In the genomic region with DNA sequence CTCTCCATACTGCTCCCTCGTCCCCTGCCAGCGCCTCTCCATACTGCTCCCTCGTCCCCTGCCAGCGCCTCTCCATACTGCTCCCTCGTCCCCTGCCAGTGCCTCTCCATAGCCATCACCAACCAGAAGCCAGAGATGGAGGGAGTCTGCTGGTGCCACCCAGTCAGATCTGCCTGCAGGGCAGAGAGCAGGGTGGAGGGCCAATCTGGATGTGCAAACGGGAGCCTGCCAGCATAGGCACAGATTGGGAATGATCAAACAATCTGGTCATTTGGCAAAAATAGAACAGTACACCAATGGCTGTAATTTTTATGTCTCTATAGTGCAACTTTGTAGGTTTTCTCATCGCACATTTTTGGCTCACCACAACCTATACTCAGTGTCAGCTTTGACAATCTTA, we compare ENCODE assay signal across 14 cellular contexts.
DNase-seq lines count a peak whose midpoint lies in the region; ATAC-seq, FAIRE-seq and TF ChIP-seq lines count a peak whose summit lies in the region.
"Had no signal": no experiment of that assay in that cellular context is flagged by ENCODE, and none has a peak within 500 bp of the region (broad histone marks: within the 10 kb centered on the region; RNA-seq: fewer than 3 reads in every experiment).

No MANE protein-coding gene starts in this region.

- H3K4me2 ChIP-seq in BLaER1 treated with 17β-estradiol and CSF1 and Interleukin-3, amounts not matched to agents 10 nM and 100 nM, result peak overlapping the region; percentile 85 to 98 (median 89)
- peak overlapping the region; percentile 76 for H3K4me2 ChIP-seq in SU-DHL-6 (ENCODE audit: low read depth, low read length, poor library complexity, severe bottlenecking)

- intact Hi-C loops in CD4-positive, alpha-beta memory T cell (cut with micrococcal nuclease), result loop anchor here (1.0 kb wide), 1 partner anchor 49 kb away; no protein-coding TSS in a partner anchor
- intact Hi-C loops in kidney (cut with DNase I), result no loop called here

- TF ChIP-seq CTCF in SU-DHL-6 (IDR thresholded peaks at IDR 0.05; ENCODE audit: insufficient read depth, low read length, poor library complexity, severe bottlenecking), result no peak
- no peak for TF ChIP-seq CTCF in kidney (IDR thresholded peaks at IDR 0.05; ENCODE audit: borderline replicate concordance, extremely low read depth, insufficient read depth)

- H3F3A ChIP-seq in SU-DHL-6 (ENCODE audit: insufficient read depth), result peaks cover 37% of the 10 kb centered on the region

- peak overlapping the region in 3 of 7 donors; percentile 51 to 83 (median 72) for H3K27ac Mint-ChIP-seq in CD4-positive, alpha-beta memory T cell
- peak overlapping the region in 2 of 6 donors; percentile 81 to 91 for H3K27ac Mint-ChIP-seq in naive B cell

- peak overlapping the region; percentile 53 to 100 (median 98); a peak in 21 of 22 replicates for H3K27ac ChIP-seq in BLaER1 treated with 17β-estradiol and CSF1 and Interleukin-3, amounts not matched to agents 10 nM and 100 nM
- H3K27ac ChIP-seq in CD4-positive, alpha-beta memory T cell (ENCODE audit: low read depth, low read length), result no peak overlapping the region
- H3K27ac ChIP-seq in SU-DHL-6 (ENCODE audit: low read depth, low read length), result peak overlapping the region; percentile 98
- no peak overlapping the region for H3K27ac ChIP-seq in kidney (ENCODE audit: low read depth in 2 of 2, low read length in 2 of 2)
- H3K27ac ChIP-seq: C4-2B, GM23248 had no signal

- peak overlapping the region in 6 of 8 donors; percentile 80 to 93 (median 84) for H3K4me3 Mint-ChIP-seq in CD4-positive, alpha-beta memory T cell
- peak overlapping the region in 5 of 8 donors; percentile 64 to 90 (median 84) for H3K4me3 Mint-ChIP-seq in naive B cell
- H3K4me3 Mint-ChIP-seq: neural crest cell had no signal

- no peaks in the 10 kb centered on the region for H3K79me2 ChIP-seq in SU-DHL-6 (ENCODE audit: insufficient read depth, low read length)

- FAIRE-seq in kidney (lab: Jason Lieb, UNC), result no peak
- FAIRE-seq: endothelial cell of umbilical vein, frontal cortex had no signal

- no peaks in the 10 kb centered on the region for H3K9me3 ChIP-seq in BLaER1 treated with 17β-estradiol and CSF1 and Interleukin-3, amounts not matched to agents 10 nM and 100 nM (replicated peaks in 1 of 11)
- H3K9me3 ChIP-seq in CD4-positive, alpha-beta memory T cell (ENCODE audit: control insufficient read depth in 1 of 2, low read length in 2 of 2), result no peaks in the 10 kb centered on the region
- H3K9me3 ChIP-seq in SU-DHL-6 (ENCODE audit: insufficient read depth, low read length), result no peaks in the 10 kb centered on the region
- H3K9me3 ChIP-seq in kidney (ENCODE audit: control insufficient read depth in 1 of 2, low read length in 2 of 2), result no peaks in the 10 kb centered on the region

- peak overlapping the region in 6 of 10 experiments; percentile 19 to 57 (median 40); a peak in 10 of 20 replicates for H3K4me3 ChIP-seq in BLaER1 treated with 17β-estradiol and CSF1 and Interleukin-3, amounts not matched to agents 10 nM and 100 nM
- peak overlapping the region in 1 of 2 donors; percentile 21 for H3K4me3 ChIP-seq in CD4-positive, alpha-beta memory T cell (ENCODE audit: low read length in 2 of 2)
- H3K4me3 ChIP-seq in SU-DHL-6 (ENCODE audit: insufficient read depth, low read length, poor library complexity, severe bottlenecking), result peak overlapping the region; percentile 22
- no peak overlapping the region for H3K4me3 ChIP-seq in kidney (ENCODE audit: low read length in 2 of 2)
- H3K4me3 ChIP-seq: GM23248 had no signal

- CTCF ChIA-PET in CD4-positive, alpha-beta memory T cell (lab: Charles Lee; ENCODE audit: partially characterized antibody), result interaction anchor here (1.0 to 1.5 kb wide), 3 partner anchors 27 to 102 kb away, joined by 4 to 17 read pairs (median 9); no protein-coding TSS in a partner anchor

- no peaks in the 10 kb centered on the region for H3K27me3 ChIP-seq in BLaER1 treated with 17β-estradiol and CSF1 and Interleukin-3, amounts not matched to agents 10 nM and 100 nM
- no peaks in the 10 kb centered on the region for H3K27me3 ChIP-seq in CD4-positive, alpha-beta memory T cell (ENCODE audit: insufficient read depth, low read length)
- no peaks in the 10 kb centered on the region for H3K27me3 ChIP-seq in SU-DHL-6 (ENCODE audit: low read length)

- no peak for DNase-seq in CD4-positive, alpha-beta memory T cell
- DNase-seq in naive B cell (no peak), NCI-H82 (lab: John Stamatoyannopoulos, UW) (no peak), kidney (no peak)
- DNase-seq: GM23248, NCI-H345, retina had no signal

- no peaks in the 10 kb centered on the region for H3K36me3 ChIP-seq in BLaER1 treated with 17β-estradiol and CSF1 and Interleukin-3, amounts not matched to agents 10 nM and 100 nM
- H3K36me3 ChIP-seq in CD4-positive, alpha-beta memory T cell (ENCODE audit: insufficient read depth, low read length), result no peaks in the 10 kb centered on the region
- H3K36me3 ChIP-seq in SU-DHL-6 (ENCODE audit: low read length) (no peaks in the 10 kb centered on the region), kidney (ENCODE audit: control insufficient read depth in 1 of 2, insufficient read depth in 2 of 2, low read length in 2 of 2) (no peaks in the 10 kb centered on the region)

- no peak overlapping the region for H2AFZ ChIP-seq in SU-DHL-6 (ENCODE audit: low read depth, low read length, severe bottlenecking)
- H2AFZ ChIP-seq: GM23248 had no signal

- no peaks in the 10 kb centered on the region for H3K36me3 Mint-ChIP-seq in CD4-positive, alpha-beta memory T cell
- H3K36me3 Mint-ChIP-seq in naive B cell, result no peaks in the 10 kb centered on the region

- peaks cover 54 to 80% (median 68%) of the 10 kb centered on the region in 4 donors for H3K4me1 Mint-ChIP-seq in CD4-positive, alpha-beta memory T cell
- peaks cover 72 to 89% (median 87%) of the 10 kb centered on the region in 3 donors for H3K4me1 Mint-ChIP-seq in naive B cell

- H3K9ac ChIP-seq in BLaER1 treated with 17β-estradiol and CSF1 and Interleukin-3, amounts not matched to agents 10 nM and 100 nM, result peak overlapping the region in 10 of 11 experiments; percentile 25 to 97 (median 88); a peak in 19 of 22 replicates
- H3K9ac ChIP-seq in SU-DHL-6 (ENCODE audit: low read length) (peak overlapping the region; percentile 53), kidney (ENCODE audit: low read length in 2 of 2) (no peak overlapping the region)
- H3K9ac ChIP-seq: GM23248 had no signal

- H3K9me3 Mint-ChIP-seq in CD4-positive, alpha-beta memory T cell, result peaks cover 0 to 2% (median 0%) of the 10 kb centered on the region in 8 donors
- no peaks in the 10 kb centered on the region for H3K9me3 Mint-ChIP-seq in naive B cell
- H3K9me3 Mint-ChIP-seq: neural crest cell had no signal

- H3K4me1 ChIP-seq in BLaER1 treated with 17β-estradiol and CSF1 and Interleukin-3, amounts not matched to agents 10 nM and 100 nM, result peaks cover 93 to 98% (median 96%) of the 10 kb centered on the region in 10 experiments
- H3K4me1 ChIP-seq in CD4-positive, alpha-beta memory T cell (ENCODE audit: insufficient read depth, low read length), result peaks cover 65% of the 10 kb centered on the region
- peaks cover 0 to 3% of the 10 kb centered on the region in 2 donors for H3K4me1 ChIP-seq in kidney (ENCODE audit: control insufficient read depth in 1 of 2, insufficient read depth in 1 of 2, low read depth in 1 of 2, low read length in 2 of 2)

- no peaks in the 10 kb centered on the region for H3K9me2 ChIP-seq in SU-DHL-6 (replicated peaks; ENCODE audit: insufficient read depth, low read length)

- no peaks in the 10 kb centered on the region for H3K27me3 Mint-ChIP-seq in CD4-positive, alpha-beta memory T cell
- no peaks in the 10 kb centered on the region for H3K27me3 Mint-ChIP-seq in naive B cell

- POLR2A ChIA-PET in CD4-positive, alpha-beta memory T cell (lab: Charles Lee; ENCODE audit: partially characterized antibody), result interaction anchor here (0.7 to 1.6 kb wide), 6 partner anchors 12 to 253 kb away, joined by 3 to 5 read pairs (median 3); a partner anchor contains a TSS

- ATAC-seq in naive B cell (ENCODE audit: low read depth in 2 of 2), result no peak
- ATAC-seq in GM18873 (IDR thresholded peaks at IDR 0.05; ENCODE audit: low FRiP score, unreplicated experiment), result no peak

- H4K20me1 ChIP-seq in BLaER1 treated with 17β-estradiol and CSF1 and Interleukin-3, amounts not matched to agents 10 nM and 100 nM, result no peaks in the 10 kb centered on the region
- H4K20me1 ChIP-seq in SU-DHL-6 (ENCODE audit: low read depth, low read length), result no peaks in the 10 kb centered on the region

Comparison
In these comparisons a context has a peak if more than half of its experiments do, and no peak if none do; other contexts are left out.
1. H3K27ac ChIP-seq: peak in BLaER1 treated with 17β-estradiol and CSF1 and Interleukin-3, amounts not matched to agents 10 nM and 100 nM (11 of 11) and SU-DHL-6 (single experiment); none in CD4-positive, alpha-beta memory T cell (single experiment) and kidney (0 of 2).
2. H3K4me3 ChIP-seq: peak in BLaER1 treated with 17β-estradiol and CSF1 and Interleukin-3, amounts not matched to agents 10 nM and 100 nM (6 of 10) and SU-DHL-6 (single experiment); none in kidney (0 of 2).
3. H3K9ac ChIP-seq: peak in BLaER1 treated with 17β-estradiol and CSF1 and Interleukin-3, amounts not matched to agents 10 nM and 100 nM (10 of 11) and SU-DHL-6 (single experiment); none in kidney (0 of 2).